13 cellular contexts compared by ENCODE assay signal in genomic region chr2:239561448-239562001, GRCh38.
DNase-seq lines count a peak whose midpoint lies in the region; ATAC-seq and TF ChIP-seq lines count a peak whose summit lies in the region.
"Had no signal": no experiment of that assay in that cellular context is flagged by ENCODE, and none has a peak within 500 bp of the region (broad histone marks: within the 10 kb centered on the region; RNA-seq: fewer than 3 reads in every experiment).

No MANE protein-coding gene starts in this region.

- H3K27ac ChIP-seq in GM23248 (no peak overlapping the region), testis (no peak overlapping the region)
- no peak overlapping the region for H3K27ac ChIP-seq in effector memory CD4-positive, alpha-beta T cell (ENCODE audit: insufficient read depth, low read length, poor library complexity, severe bottlenecking)
- H3K27ac ChIP-seq: ascending aorta had no signal

- H3K9me2 ChIP-seq in GM23248 (ENCODE audit: insufficient read depth), result no peaks in the 10 kb centered on the region

- peaks cover 14% of the 10 kb centered on the region; the same call in 1 of the 2 replicates for H3K27me3 ChIP-seq in GM23248 (replicated peaks; ENCODE audit: insufficient read depth)
- H3K27me3 ChIP-seq in adipocyte (replicated peaks; ENCODE audit: control insufficient read depth, insufficient read depth, low read length), result peaks cover 58% of the 10 kb centered on the region
- H3K27me3 ChIP-seq in testis, result no peaks in the 10 kb centered on the region
- no peaks in the 10 kb centered on the region for H3K27me3 ChIP-seq in effector memory CD4-positive, alpha-beta T cell (replicated peaks; ENCODE audit: control insufficient read depth, insufficient read depth, low read length, poor library complexity, severe bottlenecking)
- H3K27me3 ChIP-seq: ascending aorta had no signal

- H3K4me3 ChIP-seq in GM23248 (no peak overlapping the region), adipocyte (ENCODE audit: low read length) (no peak overlapping the region), testis (no peak overlapping the region)
- H3K4me3 ChIP-seq in effector memory CD4-positive, alpha-beta T cell (ENCODE audit: insufficient read depth, low read depth, low read length, poor library complexity, severe bottlenecking), result no peak overlapping the region
- H3K4me3 ChIP-seq: ascending aorta had no signal

- no peak overlapping the region for H3K9ac ChIP-seq in GM23248
- H3K9ac ChIP-seq in adipocyte (ENCODE audit: low read length), result no peak overlapping the region

- H3K36me3 ChIP-seq in GM23248 (ENCODE audit: low read depth) (no peaks in the 10 kb centered on the region), adipocyte (ENCODE audit: control insufficient read depth, insufficient read depth, low read length, severe bottlenecking) (no peaks in the 10 kb centered on the region), testis (ENCODE audit: low read depth, missing control alignments) (no peaks in the 10 kb centered on the region)
- no peaks in the 10 kb centered on the region for H3K36me3 ChIP-seq in effector memory CD4-positive, alpha-beta T cell (ENCODE audit: control insufficient read depth, insufficient read depth, low read length)
- H3K36me3 ChIP-seq: ascending aorta had no signal

- no peak for ATAC-seq in GM19455 (IDR thresholded peaks at IDR 0.05; ENCODE audit: unreplicated experiment)

- DNase-seq in GM23248 (peak; percentile 68), adipocyte (ENCODE audit: low read depth) (peak; percentile 8), iris pigment epithelial cell (ENCODE audit: low read depth) (peak; percentile 64), testis (peak; percentile 86), NCI-H1092 (lab: John Stamatoyannopoulos, UW) (no peak), NCI-H510A (lab: John Stamatoyannopoulos, UW) (no peak)
- no peak for DNase-seq in effector memory CD4-positive, alpha-beta T cell
- DNase-seq: activated CD4-positive, alpha-beta memory T cell treated with anti-CD3 and anti-CD28 coated beads, Interleukin-2, amount 10 ng/mL, durations not matched to agents 7 days and 5 days; CD8-positive, alpha-beta memory T cell; NCI-H1694; occipital lobe had no signal

- H3K4me1 ChIP-seq in GM23248 (ENCODE audit: insufficient read depth), result no peaks in the 10 kb centered on the region
- no peaks in the 10 kb centered on the region for H3K4me1 ChIP-seq in adipocyte (ENCODE audit: control insufficient read depth, insufficient read depth, low read length)
- H3K4me1 ChIP-seq in testis, result no peaks in the 10 kb centered on the region
- no peaks in the 10 kb centered on the region for H3K4me1 ChIP-seq in effector memory CD4-positive, alpha-beta T cell (ENCODE audit: control insufficient read depth, insufficient read depth, low read length, poor library complexity, severe bottlenecking)
- H3K4me1 ChIP-seq: ascending aorta had no signal

- intact Hi-C loops in testis (cut with DNase I; ENCODE audit: low total_unique reads), result no loop called here

- no peaks in the 10 kb centered on the region for H3K9me3 ChIP-seq in GM23248 (ENCODE audit: low read depth)
- H3K9me3 ChIP-seq in adipocyte (ENCODE audit: control insufficient read depth, low read length), result no peaks in the 10 kb centered on the region
- no peaks in the 10 kb centered on the region for H3K9me3 ChIP-seq in testis
- H3K9me3 ChIP-seq in effector memory CD4-positive, alpha-beta T cell (ENCODE audit: control insufficient read depth, low read length), result no peaks in the 10 kb centered on the region
- H3K9me3 ChIP-seq: ascending aorta had no signal

- in situ Hi-C loops in GM23248 (cut with MboI), result no loop called here

- no peak overlapping the region for H3K4me2 ChIP-seq in GM23248 (ENCODE audit: unreplicated experiment)

- no peaks in the 10 kb centered on the region for H3K79me2 ChIP-seq in GM23248 (ENCODE audit: insufficient read depth)

- H4K20me1 ChIP-seq in GM23248 (ENCODE audit: insufficient read depth), result no peaks in the 10 kb centered on the region

- no peak for TF ChIP-seq POLR2A in testis (IDR thresholded peaks at IDR 0.05)

- TF ChIP-seq CTCF in testis (IDR thresholded peaks at IDR 0.05), result no peak

- 2 to 3% methylated on average over 14 to 17 of the region's 17 CpGs for WGBS in GM23248 (ENCODE audit: low coverage in 1 of 2, low lambda C conversion rate in 2 of 2, missing lambda C conversion rate in 2 of 2), 2 experiments
- WGBS in testis, 2 donors, result 61 to 68% methylated on average over 15 to 17 of the region's 17 CpGs

- H2AFZ ChIP-seq in GM23248, result no peak overlapping the region

- no peaks in the 10 kb centered on the region for H3F3A ChIP-seq in GM23248 (ENCODE audit: insufficient read depth)

Comparison
In these comparisons a context has a peak if more than half of its experiments do, and no peak if none do; other contexts are left out.
1. DNase-seq: peak in GM23248 (single experiment), adipocyte (single experiment), iris pigment epithelial cell (single experiment) and testis (single experiment); none in NCI-H1092 (single experiment), effector memory CD4-positive, alpha-beta T cell (0 of 3) and NCI-H510A (single experiment).